ENCODE assay signal across 22 cellular contexts in the genomic region with DNA sequence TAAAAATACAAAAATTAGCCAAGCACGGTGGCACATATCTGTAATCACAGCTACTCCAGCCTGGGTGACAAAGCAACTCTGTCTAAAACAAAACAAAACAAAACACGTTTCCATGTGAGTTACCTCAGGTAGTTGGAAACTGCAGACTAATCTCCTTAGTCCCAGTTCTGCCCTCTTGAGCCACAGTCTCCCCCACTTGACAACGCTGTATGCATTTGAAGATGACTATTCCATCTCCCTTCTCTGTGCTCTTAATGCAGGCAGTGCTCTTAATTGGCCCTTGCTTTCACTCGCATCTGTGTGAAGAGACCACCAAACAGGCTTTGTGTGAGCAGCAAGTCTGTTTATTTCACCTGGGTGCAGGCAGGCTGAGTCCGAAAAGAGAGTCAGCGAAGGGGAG.
"Had no signal": no experiment of that assay in that cellular context is flagged by ENCODE, and none has a peak within 500 bp of the region (broad histone marks: within the 10 kb centered on the region; RNA-seq: fewer than 3 reads in every experiment).

No MANE protein-coding gene starts in this region.

- H3K36me3 Mint-ChIP-seq: activated naive CD4-positive, alpha-beta T cell treated with anti-CD3 and anti-CD28 coated beads, Interleukin-2, amount 50 U/mL, for 24 hours had no signal

- H3K27ac Mint-ChIP-seq: activated CD4-positive, alpha-beta T cell treated with anti-CD3 and anti-CD28 coated beads for 36 hours; activated CD8-positive, alpha-beta T cell treated with anti-CD3 and anti-CD28 coated beads for 36 hours; activated naive CD4-positive, alpha-beta T cell treated with anti-CD3 and anti-CD28 coated beads, Interleukin-2, amount 50 U/mL, for 24 hours had no signal

- H3K27me3 ChIP-seq: breast epithelium, Peyer's patch, SJCRH30 had no signal

- H3K36me3 ChIP-seq: breast epithelium, Peyer's patch, SJCRH30 had no signal

- H3K9ac ChIP-seq: SK-N-SH had no signal

- H3K9me3 Mint-ChIP-seq: activated CD8-positive, alpha-beta T cell treated with anti-CD3 and anti-CD28 coated beads for 36 hours; activated naive CD4-positive, alpha-beta T cell treated with anti-CD3 and anti-CD28 coated beads, Interleukin-2, amount 50 U/mL, for 24 hours had no signal

- H3K4me3 ChIP-seq: breast epithelium, Peyer's patch, SJCRH30 had no signal

- H3K9me3 ChIP-seq: breast epithelium, Peyer's patch, SJCRH30, SK-N-SH had no signal

- H3K4me2 ChIP-seq: SK-N-SH had no signal

- H3K27me3 Mint-ChIP-seq: activated CD8-positive, alpha-beta T cell treated with anti-CD3 and anti-CD28 coated beads for 36 hours; activated naive CD4-positive, alpha-beta T cell treated with anti-CD3 and anti-CD28 coated beads, Interleukin-2, amount 50 U/mL, for 24 hours had no signal

- H3K4me1 Mint-ChIP-seq: activated CD4-positive, alpha-beta T cell treated with anti-CD3 and anti-CD28 coated beads for 36 hours; activated naive CD4-positive, alpha-beta T cell treated with anti-CD3 and anti-CD28 coated beads, Interleukin-2, amount 50 U/mL, for 24 hours had no signal

- H3K4me3 Mint-ChIP-seq: activated CD4-positive, alpha-beta T cell treated with anti-CD3 and anti-CD28 coated beads for 36 hours; activated CD8-positive, alpha-beta T cell treated with anti-CD3 and anti-CD28 coated beads for 36 hours; activated naive CD4-positive, alpha-beta T cell treated with anti-CD3 and anti-CD28 coated beads, Interleukin-2, amount 50 U/mL, for 24 hours had no signal

- H3K27ac ChIP-seq: breast epithelium, Peyer's patch, SJCRH30, VCaP had no signal

- DNase-seq: activated CD4-positive, alpha-beta T cell treated with anti-CD3 and anti-CD28 coated beads for 36 hours; activated CD4-positive, CD25-positive, alpha-beta regulatory T cell; activated CD8-positive, alpha-beta memory T cell treated with anti-CD3 and anti-CD28 coated beads, Interleukin-2, amount 50 U/mL, for 4 hours; activated CD8-positive, alpha-beta T cell treated with anti-CD3 and anti-CD28 coated beads for 36 hours; aorta; caudate nucleus; Karpas-422; MM.1S; NCI-H1105; NCI-H1436; NCI-H1694 treated with DMSO at 0.1 percent for 48 hours; NCI-H2029 treated with DMSO at 0.1 percent for 48 hours; NCI-H446; NCI-H524; Peyer's patch; Right ventricle myocardium superior; SJCRH30; SK-N-SH; T-helper 1 cell had no signal

- H3K4me1 ChIP-seq: breast epithelium, Peyer's patch, SJCRH30 had no signal
